In the genomic region with DNA sequence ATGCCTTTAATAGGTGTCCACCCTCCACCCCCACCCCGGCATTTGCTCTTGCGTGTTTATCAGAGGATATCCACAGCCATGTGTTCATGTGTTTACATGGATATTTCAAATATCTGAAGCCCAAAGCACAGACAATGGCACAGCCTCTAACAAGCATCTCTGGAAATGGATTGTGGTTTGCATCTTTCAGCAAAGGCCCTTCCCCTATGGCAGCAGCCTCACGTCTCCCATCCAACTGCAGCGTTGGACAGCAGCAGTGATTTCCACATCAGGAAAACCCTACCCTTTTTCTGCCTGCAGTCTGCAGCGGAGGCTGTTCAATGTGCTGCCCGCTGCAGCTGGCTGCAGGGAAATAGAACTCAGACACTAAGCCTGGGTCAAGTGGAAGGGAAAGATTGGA, we compare ENCODE assay signal across 10 cellular contexts. TPM values are rescaled to one million over a fixed set of nuclear protein-coding genes. Genes with fewer than 3 reads are reported as not detected.
DNase-seq lines count a peak whose midpoint lies in the region; ATAC-seq, FAIRE-seq and TF ChIP-seq lines count a peak whose summit lies in the region.
"Had no signal": no experiment of that assay in that cellular context is flagged by ENCODE, and none has a peak within 500 bp of the region (broad histone marks: within the 10 kb centered on the region; RNA-seq: fewer than 3 reads in every experiment).

No MANE protein-coding gene starts in this region.

- FAIRE-seq in keratinocyte (lab: Jason Lieb, UNC) = no peak
- FAIRE-seq: endometrium had no signal

- H3K9me3 Mint-ChIP-seq in activated CD8-positive, alpha-beta memory T cell treated with anti-CD3 and anti-CD28 coated beads, Interleukin-2, amount 10 ng/mL, durations not matched to agents 7 days and 5 days (ENCODE audit: low read depth) = no peaks in the 10 kb centered on the region
- H3K9me3 Mint-ChIP-seq in activated T-helper 17 cell treated with anti-CD3 and anti-CD28 coated beads, Interleukin-2, amount 50 U/mL, for 72 hours = no peaks in the 10 kb centered on the region
- no peaks in the 10 kb centered on the region for H3K9me3 Mint-ChIP-seq in stimulated activated naive CD8-positive, alpha-beta T cell treated with anti-CD3 and anti-CD28 coated beads, Interleukin-15, amount 100 ng/mL, for 72 hours

- dilution Hi-C loops in keratinocyte (cut with MboI; ENCODE audit: extremely low pct_ligation_motif_present, low sequenced_read_pairs) = no loop called here

- H3K4me3 ChIP-seq in keratinocyte (ENCODE audit: control insufficient read depth in 2 of 3, extremely low read depth in 1 of 3, insufficient read depth in 2 of 3, low read depth in 1 of 3, low read length in 3 of 3) = peak overlapping the region in 1 of 3 experiments; percentile 68

- peaks cover 36% of the 10 kb centered on the region for H3K4me1 Mint-ChIP-seq in activated CD8-positive, alpha-beta memory T cell treated with anti-CD3 and anti-CD28 coated beads, Interleukin-2, amount 10 ng/mL, durations not matched to agents 7 days and 5 days
- peaks cover 23% of the 10 kb centered on the region for H3K4me1 Mint-ChIP-seq in activated T-helper 17 cell treated with anti-CD3 and anti-CD28 coated beads, Interleukin-2, amount 50 U/mL, for 72 hours
- H3K4me1 Mint-ChIP-seq in stimulated activated naive CD8-positive, alpha-beta T cell treated with anti-CD3 and anti-CD28 coated beads, Interleukin-15, amount 100 ng/mL, for 72 hours = peaks cover 48% of the 10 kb centered on the region

- H4K20me1 ChIP-seq in keratinocyte (ENCODE audit: control insufficient read depth, extremely low read depth, insufficient read depth, low read length) = no peaks in the 10 kb centered on the region

- H3K4me1 ChIP-seq in keratinocyte (ENCODE audit: control insufficient read depth, extremely low read depth, insufficient read depth, low read length) = peaks cover 64% of the 10 kb centered on the region

- H3K27me3 ChIP-seq in keratinocyte (ENCODE audit: control insufficient read depth, extremely low read depth, insufficient read depth, low read length) = no peaks in the 10 kb centered on the region

- H3K27ac ChIP-seq in keratinocyte (ENCODE audit: control insufficient read depth, insufficient read depth, low read length) = no peak overlapping the region

- H3K36me3 Mint-ChIP-seq in activated CD8-positive, alpha-beta memory T cell treated with anti-CD3 and anti-CD28 coated beads, Interleukin-2, amount 10 ng/mL, durations not matched to agents 7 days and 5 days = peaks cover 2% of the 10 kb centered on the region
- H3K36me3 Mint-ChIP-seq in activated T-helper 17 cell treated with anti-CD3 and anti-CD28 coated beads, Interleukin-2, amount 50 U/mL, for 72 hours (ENCODE audit: low read depth) = no peaks in the 10 kb centered on the region

- no peak overlapping the region for H3K27ac Mint-ChIP-seq in activated CD8-positive, alpha-beta memory T cell treated with anti-CD3 and anti-CD28 coated beads, Interleukin-2, amount 10 ng/mL, durations not matched to agents 7 days and 5 days
- H3K27ac Mint-ChIP-seq in activated T-helper 17 cell treated with anti-CD3 and anti-CD28 coated beads, Interleukin-2, amount 50 U/mL, for 72 hours = no peak overlapping the region
- H3K27ac Mint-ChIP-seq in stimulated activated naive CD8-positive, alpha-beta T cell treated with anti-CD3 and anti-CD28 coated beads, Interleukin-15, amount 100 ng/mL, for 72 hours = no peak overlapping the region

- H3K79me2 ChIP-seq in keratinocyte (ENCODE audit: control insufficient read depth, insufficient read depth, low read length) = no peaks in the 10 kb centered on the region

- no peaks in the 10 kb centered on the region for H3K36me3 ChIP-seq in keratinocyte (ENCODE audit: control insufficient read depth in 2 of 2, extremely low read depth in 1 of 2, insufficient read depth in 2 of 2, low read length in 2 of 2)

- H3K9me3 ChIP-seq in keratinocyte (ENCODE audit: control insufficient read depth, low read depth, low read length) = no peaks in the 10 kb centered on the region

- H3K9ac ChIP-seq in keratinocyte (ENCODE audit: control insufficient read depth, extremely low read depth, insufficient read depth, low read length) = no peak overlapping the region

- ATAC-seq in activated CD8-positive, alpha-beta memory T cell treated with anti-CD3 and anti-CD28 coated beads, Interleukin-2, amount 10 ng/mL, durations not matched to agents 7 days and 5 days = no peak
- no peak for ATAC-seq in activated T-helper 17 cell treated with anti-CD3 and anti-CD28 coated beads, Interleukin-2, amount 50 U/mL, for 72 hours (replicated peaks)
- no peak for ATAC-seq in stimulated activated naive CD8-positive, alpha-beta T cell treated with anti-CD3 and anti-CD28 coated beads, Interleukin-15, amount 100 ng/mL, for 72 hours
- no peak for ATAC-seq in GM18519 (IDR thresholded peaks at IDR 0.05; ENCODE audit: low FRiP score, unreplicated experiment)
- ATAC-seq: Panc1 had no signal

- peaks cover 2% of the 10 kb centered on the region for H3K9me1 ChIP-seq in keratinocyte (ENCODE audit: control insufficient read depth, extremely low read depth, insufficient read depth, low read length)

- peak overlapping the region; percentile 31 for H3K4me3 Mint-ChIP-seq in activated CD8-positive, alpha-beta memory T cell treated with anti-CD3 and anti-CD28 coated beads, Interleukin-2, amount 10 ng/mL, durations not matched to agents 7 days and 5 days
- H3K4me3 Mint-ChIP-seq in activated T-helper 17 cell treated with anti-CD3 and anti-CD28 coated beads, Interleukin-2, amount 50 U/mL, for 72 hours = peak overlapping the region; percentile 73
- peak overlapping the region; percentile 17 to 70 for H3K4me3 Mint-ChIP-seq in stimulated activated naive CD8-positive, alpha-beta T cell treated with anti-CD3 and anti-CD28 coated beads, Interleukin-15, amount 100 ng/mL, for 72 hours

- no peak overlapping the region for H2AFZ ChIP-seq in keratinocyte (ENCODE audit: control insufficient read depth, low read length)

- peaks cover 26% of the 10 kb centered on the region for H3K27me3 Mint-ChIP-seq in activated CD8-positive, alpha-beta memory T cell treated with anti-CD3 and anti-CD28 coated beads, Interleukin-2, amount 10 ng/mL, durations not matched to agents 7 days and 5 days
- H3K27me3 Mint-ChIP-seq in activated T-helper 17 cell treated with anti-CD3 and anti-CD28 coated beads, Interleukin-2, amount 50 U/mL, for 72 hours = peaks cover 20% of the 10 kb centered on the region
- H3K27me3 Mint-ChIP-seq in stimulated activated naive CD8-positive, alpha-beta T cell treated with anti-CD3 and anti-CD28 coated beads, Interleukin-15, amount 100 ng/mL, for 72 hours = peaks cover 69% of the 10 kb centered on the region

- DNase-seq in activated CD8-positive, alpha-beta memory T cell treated with anti-CD3 and anti-CD28 coated beads, Interleukin-2, amount 10 ng/mL, durations not matched to agents 7 days and 5 days = no peak
- no peak for DNase-seq in activated CD8-positive, alpha-beta memory T cell treated with anti-CD3 and anti-CD28 coated beads, Interleukin-2, amount 50 U/mL, for 4 hours
- DNase-seq in keratinocyte (ENCODE audit: low read depth, low spot score) (no peak), globus pallidus (ENCODE audit: low spot score) (no peak)
- no peak for DNase-seq in stimulated activated naive CD8-positive, alpha-beta T cell treated with anti-CD3 and anti-CD28 coated beads, Interleukin-15, amount 100 ng/mL, for 72 hours
- no peak for DNase-seq in NK-92 treated with Interleukin-12 subunit alpha and Interleukin-12 subunit beta, amount 100 ng/mL, for 24 hours (lab: John Stamatoyannopoulos, UW)

- TF ChIP-seq CTCF in keratinocyte (optimal IDR thresholded peaks at IDR 0.05 in 1 of 3, IDR thresholded peaks at IDR 0.05 in 1 of 3, conservative IDR thresholded peaks at IDR 0.05 in 1 of 3; ENCODE audit: extremely low read depth in 1 of 3, insufficient read depth in 2 of 3, low read length in 3 of 3) = no peak

- CTCF ChIA-PET in activated CD8-positive, alpha-beta memory T cell treated with anti-CD3 and anti-CD28 coated beads, Interleukin-2, amount 10 ng/mL, durations not matched to agents 7 days and 5 days (lab: Charles Lee) = no interaction called here

- peak overlapping the region; percentile 67 for H3K4me2 ChIP-seq in keratinocyte (ENCODE audit: control insufficient read depth, extremely low read depth, insufficient read depth, low read depth, low read length)

RNA-seq across cellular contexts. Expression of a gene that starts 1.6 kb away (rescaled TPM):
- 100 to 1,000 TPM; 184 to 216 TPM for total RNA-seq in activated CD8-positive, alpha-beta memory T cell treated with anti-CD3 and anti-CD28 coated beads, Interleukin-2, amount 10 ng/mL, durations not matched to agents 7 days and 5 days
- 100 to 1,000 TPM; 162 to 227 TPM for total RNA-seq in activated T-helper 17 cell treated with anti-CD3 and anti-CD28 coated beads, Interleukin-2, amount 50 U/mL, for 72 hours
- polyA plus RNA-seq in keratinocyte = 2.1 to 2.5 TPM (median 2.4 TPM) in 3 replicates
- 16.8 TPM for polyA plus RNA-seq in keratinocyte (2011; ENCODE audit: low read depth)
- 2.6 and 3.1 TPM in 2 replicates for polyA plus RNA-seq in keratinocyte (2011; cell fraction: cytosol; rRNA removed)
- polyA plus RNA-seq in keratinocyte (2011; cell fraction: nucleus; rRNA removed) = 5.8 and 5.9 TPM in 2 replicates
- 2.0 and 28.9 TPM in 2 replicates for polyA plus RNA-seq in keratinocyte (2012; ENCODE audit: low replicate concordance)
- 3.2 to 6.7 TPM (median 3.9 TPM) in 3 replicates for polyA minus RNA-seq in keratinocyte
- 4.4 TPM for polyA minus RNA-seq in keratinocyte (2011; cell fraction: cytosol; rRNA and poly(A)+ RNA removed)
- polyA minus RNA-seq in keratinocyte (2011; cell fraction: nucleus; rRNA and poly(A)+ RNA removed) = 3.1 and 6.7 TPM in 2 replicates

RNA-seq across cellular contexts. Expression of a gene that starts 38.7 kb away (rescaled TPM):
- 10 to 100 TPM; 64.8 to 72.7 TPM for total RNA-seq in activated CD8-positive, alpha-beta memory T cell treated with anti-CD3 and anti-CD28 coated beads, Interleukin-2, amount 10 ng/mL, durations not matched to agents 7 days and 5 days
- 10 to 100 TPM; 21.7 to 26.6 TPM for total RNA-seq in activated T-helper 17 cell treated with anti-CD3 and anti-CD28 coated beads, Interleukin-2, amount 50 U/mL, for 72 hours
- polyA plus RNA-seq in keratinocyte = 8.2 to 10.5 TPM (median 8.9 TPM) in 3 replicates
- 2.0 TPM for polyA plus RNA-seq in keratinocyte (2011; ENCODE audit: low read depth)
- 6.3 and 9.3 TPM in 2 replicates for polyA plus RNA-seq in keratinocyte (2011; cell fraction: cytosol; rRNA removed)
- polyA plus RNA-seq in keratinocyte (2011; cell fraction: nucleus; rRNA removed) = 12.2 and 13.0 TPM in 2 replicates
- polyA plus RNA-seq in keratinocyte (2012; ENCODE audit: low replicate concordance) = 3.1 and 11.8 TPM in 2 replicates
- polyA minus RNA-seq in keratinocyte = 14.6 to 17.9 TPM (median 14.9 TPM) in 3 replicates
- polyA minus RNA-seq in keratinocyte (2011; cell fraction: cytosol; rRNA and poly(A)+ RNA removed) = 9.4 TPM
- 7.8 and 9.0 TPM in 2 replicates for polyA minus RNA-seq in keratinocyte (2011; cell fraction: nucleus; rRNA and poly(A)+ RNA removed)
